Comparison of ENCODE assay signal across 1 cellular context in the genomic region with DNA sequence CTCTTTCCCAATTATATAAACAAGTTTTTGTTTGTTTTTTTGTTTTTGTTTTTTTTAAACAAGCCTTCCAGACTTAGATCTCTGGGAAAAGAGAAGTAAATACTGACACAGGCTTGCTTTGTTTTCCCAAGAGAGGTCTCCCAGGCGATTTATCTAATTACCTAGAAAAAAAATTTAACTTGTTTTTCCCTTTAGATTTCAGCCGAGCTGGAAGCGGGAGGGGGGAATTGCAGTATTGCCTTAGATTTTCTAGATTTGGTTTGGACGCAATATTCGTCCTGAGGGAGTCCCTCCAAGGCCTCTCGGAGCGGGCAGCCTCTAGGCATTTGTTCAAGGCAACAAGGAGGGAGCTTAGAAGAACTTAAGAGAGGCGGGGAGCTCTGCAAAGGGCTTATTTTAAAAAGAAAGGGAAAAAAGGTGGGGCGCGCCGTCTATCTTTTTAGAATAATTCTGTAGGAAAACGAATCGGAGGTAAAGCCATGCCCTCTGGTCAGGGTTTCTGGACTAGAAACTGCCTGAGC.
A peak's percentile ranks its signal among the peaks of the same experiment; 100 is the strongest.
TF ChIP-seq lines count a peak whose summit lies in the region.

No MANE protein-coding gene starts in this region.

TF ChIP-seq in H1, 55 proteins besides CTCF, POLR2A, EP300 and RAD21:
- TF ChIP-seq PHF8 (conservative IDR thresholded peaks at IDR 0.05; ENCODE audit: low read depth, low read length) (peak; percentile 25; the same call in 1 of the 2 replicates), GTF2F1 (IDR thresholded peaks at IDR 0.05; ENCODE audit: borderline replicate concordance, low read depth, low read length) (no peak)
- TF ChIP-seq, protein P1, sequence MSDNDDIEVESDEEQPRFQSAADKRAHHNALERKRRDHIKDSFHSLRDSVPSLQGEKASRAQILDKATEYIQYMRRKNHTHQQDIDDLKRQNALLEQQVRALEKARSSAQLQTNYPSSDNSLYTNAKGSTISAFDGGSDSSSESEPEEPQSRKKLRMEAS (IDR thresholded peaks at IDR 0.05), result no peak
- TF ChIP-seq, protein P2, sequence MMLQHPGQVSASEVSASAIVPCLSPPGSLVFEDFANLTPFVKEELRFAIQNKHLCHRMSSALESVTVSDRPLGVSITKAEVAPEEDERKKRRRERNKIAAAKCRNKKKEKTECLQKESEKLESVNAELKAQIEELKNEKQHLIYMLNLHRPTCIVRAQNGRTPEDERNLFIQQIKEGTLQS (IDR thresholded peaks at IDR 0.05; ENCODE audit: insufficient read depth, low read depth, low read length), result no peak
TF ChIP-seq in H1: peak in this region for 1.
